Comparison of ENCODE assay signal across 1 cellular context in genomic region chr21:29501451-29501850, GRCh38.
TF ChIP-seq lines count a peak whose summit lies in the region.

No MANE protein-coding gene starts in this region.

TF ChIP-seq in IMR-90, 13 proteins besides CTCF, POLR2A, EP300 and RAD21 (continued from another document):
- TF ChIP-seq, protein P1, sequence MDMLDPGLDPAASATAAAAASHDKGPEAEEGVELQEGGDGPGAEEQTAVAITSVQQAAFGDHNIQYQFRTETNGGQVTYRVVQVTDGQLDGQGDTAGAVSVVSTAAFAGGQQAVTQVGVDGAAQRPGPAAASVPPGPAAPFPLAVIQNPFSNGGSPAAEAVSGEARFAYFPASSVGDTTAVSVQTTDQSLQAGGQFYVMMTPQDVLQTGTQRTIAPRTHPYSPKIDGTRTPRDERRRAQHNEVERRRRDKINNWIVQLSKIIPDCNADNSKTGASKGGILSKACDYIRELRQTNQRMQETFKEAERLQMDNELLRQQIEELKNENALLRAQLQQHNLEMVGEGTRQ (IDR thresholded peaks at IDR 0.05; ENCODE audit: low read depth, low read length), result no peak
- TF ChIP-seq RCOR1 (IDR thresholded peaks at IDR 0.05; ENCODE audit: insufficient replicate concordance, low read length), result no peak
- TF ChIP-seq FOS (IDR thresholded peaks at IDR 0.05; ENCODE audit: low read depth, low read length), result no peak
- TF ChIP-seq, protein P2, sequence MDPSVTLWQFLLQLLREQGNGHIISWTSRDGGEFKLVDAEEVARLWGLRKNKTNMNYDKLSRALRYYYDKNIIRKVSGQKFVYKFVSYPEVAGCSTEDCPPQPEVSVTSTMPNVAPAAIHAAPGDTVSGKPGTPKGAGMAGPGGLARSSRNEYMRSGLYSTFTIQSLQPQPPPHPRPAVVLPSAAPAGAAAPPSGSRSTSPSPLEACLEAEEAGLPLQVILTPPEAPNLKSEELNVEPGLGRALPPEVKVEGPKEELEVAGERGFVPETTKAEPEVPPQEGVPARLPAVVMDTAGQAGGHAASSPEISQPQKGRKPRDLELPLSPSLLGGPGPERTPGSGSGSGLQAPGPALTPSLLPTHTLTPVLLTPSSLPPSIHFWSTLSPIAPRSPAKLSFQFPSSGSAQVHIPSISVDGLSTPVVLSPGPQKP (IDR thresholded peaks at IDR 0.05; ENCODE audit: borderline replicate concordance, low read depth, low read length), result no peak
- TF ChIP-seq BHLHE40 (IDR thresholded peaks at IDR 0.05; ENCODE audit: low read depth, low read length), result no peak
- no peak; the same call in 1 of the 2 replicates for TF ChIP-seq CEBPB (IDR thresholded peaks at IDR 0.05; ENCODE audit: low read depth, low read length)
